In genomic region chr2:127414855-127415592, GRCh38 we compare ENCODE assay signal across 1 cellular context.
TF ChIP-seq lines count a peak whose summit lies in the region.

No MANE protein-coding gene starts in this region.

TF ChIP-seq in liver, 16 proteins besides CTCF, POLR2A, EP300 and RAD21 (continued from another document):
- no peak for TF ChIP-seq SP1 (IDR thresholded peaks at IDR 0.05)
- TF ChIP-seq ATF3 (IDR thresholded peaks at IDR 0.05) = no peak
- TF ChIP-seq EGR1 (IDR thresholded peaks at IDR 0.05; ENCODE audit: low read depth in 2 of 2) = no peak
- no peak for TF ChIP-seq FOXA2 (IDR thresholded peaks at IDR 0.05)
